In the genomic region with DNA sequence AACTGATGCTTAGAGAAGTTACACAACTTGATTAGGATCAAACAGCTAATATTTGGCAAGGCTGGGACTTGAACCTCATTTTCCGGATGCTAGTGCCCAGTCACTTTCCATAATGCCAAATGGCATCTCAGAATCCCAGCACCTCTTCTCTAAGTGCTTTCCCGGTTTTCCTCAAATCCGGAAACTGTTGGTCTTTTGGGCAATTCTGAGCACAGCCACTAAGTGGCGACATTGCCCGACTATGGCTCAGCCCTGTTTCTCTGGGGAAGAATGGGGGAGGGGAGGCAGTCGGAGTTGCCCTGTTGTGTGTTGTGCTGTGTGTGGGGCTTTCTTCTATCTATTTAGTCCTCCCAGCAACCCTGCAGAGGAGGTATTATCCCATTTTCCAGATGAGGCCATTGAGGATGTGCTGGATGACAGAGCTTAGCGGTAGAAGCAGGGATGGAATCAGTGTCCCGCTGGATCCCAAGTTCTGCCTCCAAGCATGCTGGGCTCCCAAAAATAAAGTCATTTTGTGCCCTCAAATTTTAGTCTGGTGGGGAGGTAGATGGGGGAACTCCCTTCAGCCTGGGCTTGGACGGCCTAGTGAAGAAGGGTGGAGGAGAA, we compare ENCODE assay signal across 8 cellular contexts.
DNase-seq lines count a peak whose midpoint lies in the region; ATAC-seq, FAIRE-seq and TF ChIP-seq lines count a peak whose summit lies in the region.

No MANE protein-coding gene starts in this region.

- intact Hi-C loops in endothelial cell of umbilical vein (cut with micrococcal nuclease), result loop anchor here (1.0 kb wide), 2 partner anchors 13 to 112 kb away; no protein-coding TSS in a partner anchor

- H3K36me3 ChIP-seq in HAP-1 (replicated peaks) (no peaks in the 10 kb centered on the region), OCI-LY3 (replicated peaks; ENCODE audit: low read depth, low read length) (no peaks in the 10 kb centered on the region), endothelial cell of umbilical vein (ENCODE audit: control insufficient read depth in 2 of 2, extremely low read depth in 1 of 2, insufficient read depth in 2 of 2, low read length in 2 of 2) (no peaks in the 10 kb centered on the region), trophoblast cell (ENCODE audit: control insufficient read depth in 1 of 2, insufficient read depth in 2 of 2, low read length in 2 of 2) (no peaks in the 10 kb centered on the region)

- H4K12ac ChIP-seq in trophoblast cell (ENCODE audit: low read depth, low read length), result no peak overlapping the region

- no peaks in the 10 kb centered on the region for H3K4me1 ChIP-seq in HAP-1
- peaks cover 21% of the 10 kb centered on the region for H3K4me1 ChIP-seq in OCI-LY3 (ENCODE audit: low read length)
- no peaks in the 10 kb centered on the region for H3K4me1 ChIP-seq in endothelial cell of umbilical vein (ENCODE audit: control insufficient read depth, extremely low read depth, insufficient read depth, low read length)
- H3K4me1 ChIP-seq in trophoblast cell (ENCODE audit: control insufficient read depth in 1 of 2, insufficient read depth in 2 of 2, low read length in 2 of 2), result peaks cover 0 to 3% of the 10 kb centered on the region in 2 experiments

- H3K18ac ChIP-seq in trophoblast cell (ENCODE audit: low read length), result no peak overlapping the region

- POLR2A ChIA-PET in endothelial cell of umbilical vein (lab: Charles Lee), result interaction anchor here (0.6 kb wide), 1 partner anchor 13 kb away, joined by 3 read pairs; no protein-coding TSS in a partner anchor

- WGBS in trophoblast cell (ENCODE audit: extremely low coverage, insufficient coverage, insufficient read length), result no CpG with 5 or more reads among the region's 9 CpGs

- H3K27ac ChIP-seq in OCI-LY3 (ENCODE audit: low read length) (no peak overlapping the region), endothelial cell of umbilical vein (ENCODE audit: insufficient read depth, low read depth, low read length) (no peak overlapping the region), trophoblast cell (ENCODE audit: low read depth, low read length) (no peak overlapping the region)

- H2AK5ac ChIP-seq in trophoblast cell (ENCODE audit: low read length), result no peak overlapping the region

- H3K27me3 ChIP-seq in HAP-1 (ENCODE audit: low read depth) (peaks cover 20% of the 10 kb centered on the region), OCI-LY3 (ENCODE audit: low read depth, low read length) (peaks cover 13% of the 10 kb centered on the region), endothelial cell of umbilical vein (ENCODE audit: control insufficient read depth in 2 of 2, insufficient read depth in 2 of 2, low read length in 2 of 2) (peaks cover 0 to 1% of the 10 kb centered on the region in 2 experiments), trophoblast cell (ENCODE audit: insufficient read depth, low read length) (no peaks in the 10 kb centered on the region)

- H2BK12ac ChIP-seq in trophoblast cell (ENCODE audit: low read length), result no peak overlapping the region

- dilution Hi-C loops in endothelial cell of umbilical vein (cut with MboI; ENCODE audit: extremely low pct_ligation_motif_present, low sequenced_read_pairs), result no loop called here

- ATAC-seq in HG03354 (IDR thresholded peaks at IDR 0.05; ENCODE audit: poor library complexity, severe bottlenecking, unreplicated experiment) (no peak), GM19328 (IDR thresholded peaks at IDR 0.05; ENCODE audit: unreplicated experiment) (no peak)

- no peak for FAIRE-seq in D721Med (lab: Jason Lieb, UNC)
- peak; percentile 96 for FAIRE-seq in endothelial cell of umbilical vein (lab: Jason Lieb, UNC)

- no peak overlapping the region for H3K23ac ChIP-seq in trophoblast cell (ENCODE audit: low read length)

- peak; percentile 61 for TF ChIP-seq CTCF in D721Med (IDR thresholded peaks at IDR 0.05; ENCODE audit: insufficient read depth, missing control alignments)
- TF ChIP-seq CTCF in OCI-LY3 (IDR thresholded peaks at IDR 0.05; ENCODE audit: low read depth, low read length), result peak; percentile 90
- TF ChIP-seq CTCF in endothelial cell of umbilical vein (IDR thresholded peaks at IDR 0.05; ENCODE audit: extremely low read depth in 1 of 2, insufficient read depth in 1 of 2, low read depth in 1 of 2, low read length in 2 of 2), result peak; percentile 70 to 75

- H3K79me1 ChIP-seq in trophoblast cell (ENCODE audit: low read length), result no peaks in the 10 kb centered on the region

- H3K9ac ChIP-seq in OCI-LY3 (ENCODE audit: low read length), result peak overlapping the region; percentile 26; the same call in 1 of the 2 replicates
- H3K9ac ChIP-seq in endothelial cell of umbilical vein (replicated peaks; ENCODE audit: extremely low read depth, insufficient read depth, low read length), result no peak overlapping the region
- H3K9ac ChIP-seq in trophoblast cell (ENCODE audit: low read length), result no peak overlapping the region

- CTCF ChIA-PET in endothelial cell of umbilical vein (lab: Charles Lee), result interaction anchor here (0.6 to 5.0 kb wide), 13 partner anchors 9 to 287 kb away, joined by 3 to 37 read pairs (median 5); no protein-coding TSS in a partner anchor

- TF ChIP-seq POLR2A in endothelial cell of umbilical vein (IDR thresholded peaks at IDR 0.05; ENCODE audit: low read depth, low read length), result no peak

- no peak for DNase-seq in D721Med (ENCODE audit: insufficient read length, low spot score)
- DNase-seq in HAP-1 (ENCODE audit: low spot score in 2 of 2), result peak; percentile 14 to 84
- DNase-seq in endothelial cell of umbilical vein (ENCODE audit: low read depth, low spot score), result peak; percentile 58
- DNase-seq in trophoblast cell, result peak; percentile 36 to 68
- no peak for DNase-seq in GM19240 (ENCODE audit: insufficient read length, low spot score)

- peak overlapping the region; percentile 55 for H2AFZ ChIP-seq in OCI-LY3 (ENCODE audit: low read depth, low read length)
- H2AFZ ChIP-seq in endothelial cell of umbilical vein (ENCODE audit: low read depth, low read length), result peak overlapping the region; percentile 41
- no peak overlapping the region for H2AFZ ChIP-seq in trophoblast cell (ENCODE audit: insufficient read depth, low read length, poor library complexity)

- no peak overlapping the region for H3K4ac ChIP-seq in trophoblast cell (ENCODE audit: low read depth, low read length)

- H3K14ac ChIP-seq in trophoblast cell (ENCODE audit: low read length), result no peak overlapping the region

- H4K20me1 ChIP-seq in OCI-LY3 (ENCODE audit: insufficient read depth, low read length) (no peaks in the 10 kb centered on the region), endothelial cell of umbilical vein (replicated peaks; ENCODE audit: control insufficient read depth, extremely low read depth, insufficient read depth, low read length) (no peaks in the 10 kb centered on the region)

- H3K9me3 ChIP-seq in HAP-1 (no peaks in the 10 kb centered on the region), OCI-LY3 (ENCODE audit: insufficient read depth, low read length) (no peaks in the 10 kb centered on the region), endothelial cell of umbilical vein (replicated peaks; ENCODE audit: control insufficient read depth, insufficient read depth, low read length) (no peaks in the 10 kb centered on the region), trophoblast cell (ENCODE audit: insufficient read depth, low read depth, low read length) (peaks cover 2% of the 10 kb centered on the region)

- no TSS peak for BruUV-seq in endothelial cell of umbilical vein (replicated peaks; lab: Mats Ljungman, UMichigan)

- in situ Hi-C loops in HAP-1 (cut with MboI; ENCODE audit: low sequenced_read_pairs), result no loop called here

- no peaks in the 10 kb centered on the region for H3K9me1 ChIP-seq in endothelial cell of umbilical vein (replicated peaks; ENCODE audit: control insufficient read depth, extremely low read depth, insufficient read depth, low read length)

- H3K4me3 ChIP-seq in HAP-1, result no peak overlapping the region
- H3K4me3 ChIP-seq in OCI-LY3 (ENCODE audit: low read length), result peak overlapping the region; percentile 64
- H3K4me3 ChIP-seq in endothelial cell of umbilical vein (replicated peaks in 1 of 3; ENCODE audit: insufficient read depth in 1 of 3, low read depth in 1 of 3, low read length in 3 of 3), result no peak overlapping the region
- no peak overlapping the region for H3K4me3 ChIP-seq in trophoblast cell (ENCODE audit: low read depth, low read length)

- peak overlapping the region; percentile 1 for H4K8ac ChIP-seq in trophoblast cell (ENCODE audit: low read depth, low read length)

- H3K79me2 ChIP-seq in OCI-LY3 (ENCODE audit: low read length) (no peaks in the 10 kb centered on the region), endothelial cell of umbilical vein (ENCODE audit: control insufficient read depth, insufficient read depth, low read length) (no peaks in the 10 kb centered on the region), trophoblast cell (ENCODE audit: control insufficient read depth, insufficient read depth, low read length, poor library complexity) (no peaks in the 10 kb centered on the region)

- H4K91ac ChIP-seq in trophoblast cell (ENCODE audit: low read depth, low read length), result peak overlapping the region; percentile 30

- no peak overlapping the region for H2BK5ac ChIP-seq in trophoblast cell (ENCODE audit: low read depth, low read length, poor library complexity)

- H3K4me2 ChIP-seq in OCI-LY3 (ENCODE audit: low read length) (peak overlapping the region; percentile 80), endothelial cell of umbilical vein (ENCODE audit: insufficient read depth, low read length) (no peak overlapping the region), trophoblast cell (ENCODE audit: low read length) (no peak overlapping the region)

- H2BK120ac ChIP-seq in trophoblast cell (ENCODE audit: insufficient read depth, low read length, poor library complexity), result no peak overlapping the region

TF ChIP-seq in endothelial cell of umbilical vein, 7 proteins besides CTCF, POLR2A, EP300 and RAD21:
- TF ChIP-seq JUN (IDR thresholded peaks at IDR 0.05; ENCODE audit: borderline replicate concordance, insufficient read depth, insufficient read length, low read depth), result no peak
- TF ChIP-seq MYC (IDR thresholded peaks at IDR 0.05; ENCODE audit: low read depth, low read length), result no peak
- TF ChIP-seq GATA2 (IDR thresholded peaks at IDR 0.05; ENCODE audit: insufficient read depth, insufficient read length, low read depth, low read length), result no peak
- TF ChIP-seq POLR2AphosphoS5 (IDR thresholded peaks at IDR 0.05; ENCODE audit: insufficient read depth, low read depth, low read length), result no peak
- TF ChIP-seq FOS (IDR thresholded peaks at IDR 0.05; ENCODE audit: borderline replicate concordance, insufficient read depth, low read length), result no peak
- no peak for TF ChIP-seq EZH2 (IDR thresholded peaks at IDR 0.05; ENCODE audit: borderline replicate concordance, low read depth, low read length, severe bottlenecking)
- TF ChIP-seq, protein P1, sequence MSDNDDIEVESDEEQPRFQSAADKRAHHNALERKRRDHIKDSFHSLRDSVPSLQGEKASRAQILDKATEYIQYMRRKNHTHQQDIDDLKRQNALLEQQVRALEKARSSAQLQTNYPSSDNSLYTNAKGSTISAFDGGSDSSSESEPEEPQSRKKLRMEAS (IDR thresholded peaks at IDR 0.05; ENCODE audit: insufficient read depth, insufficient read length), result no peak

Comparison
In these comparisons a context has a peak if more than half of its experiments do, and no peak if none do; other contexts are left out.
1. DNase-seq: peak in HAP-1 (2 of 2), endothelial cell of umbilical vein (single experiment) and trophoblast cell (2 of 2); none in D721Med (single experiment) and GM19240 (single experiment).
2. Peak in every context shown above with its lines, with median percentiles within 50 percentile points of each other: CTCF ChIP-seq.